15 cellular contexts compared by ENCODE assay signal in the genomic region with DNA sequence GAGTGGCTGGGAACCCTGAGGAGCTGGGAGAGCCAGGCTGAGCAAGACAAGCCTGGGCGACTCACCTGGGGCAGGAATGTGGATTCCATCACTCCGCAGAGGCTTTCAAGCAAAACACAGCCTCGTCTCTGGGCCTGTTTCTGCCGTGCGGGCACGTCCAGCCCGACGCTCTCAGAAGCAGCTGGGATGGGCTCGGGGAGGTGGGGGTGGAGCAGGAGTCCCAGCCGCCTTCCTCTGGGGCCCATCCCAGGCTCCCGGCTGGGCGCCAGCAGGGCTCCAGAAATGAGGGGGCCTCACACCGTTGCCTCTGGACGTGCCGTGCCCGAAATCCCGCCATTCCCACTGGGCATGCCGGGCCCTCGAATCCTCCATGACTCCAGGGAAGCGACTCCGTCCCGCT. TPM values are rescaled to one million over a fixed set of nuclear protein-coding genes. Genes with fewer than 3 reads are reported as not detected.
DNase-seq lines count a peak whose midpoint lies in the region; ATAC-seq, FAIRE-seq and TF ChIP-seq lines count a peak whose summit lies in the region.
"Had no signal": no experiment of that assay in that cellular context is flagged by ENCODE, and none has a peak within 500 bp of the region (broad histone marks: within the 10 kb centered on the region; RNA-seq: fewer than 3 reads in every experiment).

No MANE protein-coding gene starts in this region.

- 23 to 86% methylated on average over 4 to 13 of the region's 22 CpGs for WGBS in thyroid gland, 2 donors
- WGBS in psoas muscle, 3 donors: 49 to 50% (median 49%) methylated on average over 18 to 22 of the region's 22 CpGs

- H3K9me2 ChIP-seq in HCT116 (ENCODE audit: insufficient read depth): no peaks in the 10 kb centered on the region

- CTCF ChIA-PET in HCT116 (lab: Charles Lee) (interaction anchor here (1.2 kb wide), 1 partner anchor 10 kb away, joined by 4 read pairs; no protein-coding TSS in a partner anchor), WTC11 (lab: Charles Lee) (interaction anchor here (1.2 to 7.4 kb wide), 3 partner anchors 12 to 76 kb away, joined by 4 to 89 read pairs (median 5); a partner anchor contains a TSS)

- TF ChIP-seq RAD21 in HCT116 (IDR thresholded peaks at IDR 0.05; ENCODE audit: low read depth): no peak

- peaks cover 0 to 5% of the 10 kb centered on the region in 2 experiments; a peak in 1 of 4 replicates for H3K36me3 ChIP-seq in HCT116 (ENCODE audit: control insufficient read depth in 1 of 2, insufficient read depth in 2 of 2, low read length in 2 of 2)
- H3K36me3 ChIP-seq in keratinocyte (ENCODE audit: control insufficient read depth in 2 of 2, extremely low read depth in 1 of 2, insufficient read depth in 2 of 2, low read length in 2 of 2): peaks cover 5 to 11% of the 10 kb centered on the region in 2 experiments
- H3K36me3 ChIP-seq in thyroid gland: no peaks in the 10 kb centered on the region
- no peaks in the 10 kb centered on the region for H3K36me3 ChIP-seq in psoas muscle (ENCODE audit: insufficient read depth in 1 of 2, low read depth in 1 of 2)

- H3K27ac ChIP-seq in HCT116 (ENCODE audit: low read depth, low read length): peak overlapping the region; percentile 59
- H3K27ac ChIP-seq in keratinocyte (ENCODE audit: control insufficient read depth, insufficient read depth, low read length): peak overlapping the region; percentile 94
- H3K27ac ChIP-seq in thyroid gland: peak overlapping the region; percentile 64 to 83 (median 74)
- no peak overlapping the region for H3K27ac ChIP-seq in psoas muscle

- no peaks in the 10 kb centered on the region for H3K27me3 ChIP-seq in HCT116 (ENCODE audit: insufficient read depth, low read length)
- no peaks in the 10 kb centered on the region for H3K27me3 ChIP-seq in keratinocyte (ENCODE audit: control insufficient read depth, extremely low read depth, insufficient read depth, low read length)
- H3K27me3 ChIP-seq in thyroid gland: no peaks in the 10 kb centered on the region
- H3K27me3 ChIP-seq in psoas muscle (ENCODE audit: insufficient read depth in 3 of 3, low read length in 2 of 3): no peaks in the 10 kb centered on the region
- H3K27me3 ChIP-seq: dorsolateral prefrontal cortex had no signal

- peak; percentile 64 for FAIRE-seq in keratinocyte (lab: Jason Lieb, UNC)
- FAIRE-seq: GM12891 had no signal

- dilution Hi-C loops in keratinocyte (cut with MboI; ENCODE audit: extremely low pct_ligation_motif_present, low sequenced_read_pairs): no loop called here

- H3K36me3 Mint-ChIP-seq in WTC11: peaks cover 10% of the 10 kb centered on the region

- H3K4me2 ChIP-seq in HCT116 (ENCODE audit: low read length): peak overlapping the region; percentile 25
- H3K4me2 ChIP-seq in keratinocyte (ENCODE audit: control insufficient read depth, extremely low read depth, insufficient read depth, low read depth, low read length): peak overlapping the region; percentile 91

- H3K9me1 ChIP-seq in keratinocyte (ENCODE audit: control insufficient read depth, extremely low read depth, insufficient read depth, low read length): peaks cover 5% of the 10 kb centered on the region

- intact Hi-C loops in HCT116 (cut with micrococcal nuclease): no loop called here
- intact Hi-C loops in thyroid gland (cut with DNase I): no loop called here
- intact Hi-C loops in psoas muscle (cut with DNase I): loop anchor here in 1 of 2 donors (5.0 kb wide), 1 partner anchor 36 kb away; no protein-coding TSS in a partner anchor

- TF ChIP-seq CTCF in HCT116 (IDR thresholded peaks at IDR 0.05 in 2 of 3, conservative IDR thresholded peaks at IDR 0.05 in 1 of 3; ENCODE audit: borderline replicate concordance in 1 of 3, insufficient read depth in 1 of 3, low read depth in 2 of 3, low read length in 2 of 3) (no peak), WTC11 (IDR thresholded peaks at IDR 0.05) (no peak), keratinocyte (optimal IDR thresholded peaks at IDR 0.05 in 1 of 3, IDR thresholded peaks at IDR 0.05 in 1 of 3, conservative IDR thresholded peaks at IDR 0.05 in 1 of 3; ENCODE audit: extremely low read depth in 1 of 3, insufficient read depth in 2 of 3, low read length in 3 of 3) (no peak), thyroid gland (IDR thresholded peaks at IDR 0.05) (no peak), psoas muscle (IDR thresholded peaks at IDR 0.05) (no peak)

- H3K79me2 ChIP-seq in HCT116 (ENCODE audit: insufficient read depth, low read length) (no peaks in the 10 kb centered on the region), keratinocyte (ENCODE audit: control insufficient read depth, insufficient read depth, low read length) (no peaks in the 10 kb centered on the region)

- H3K4me3 Mint-ChIP-seq in WTC11: no peak overlapping the region
- H3K4me3 Mint-ChIP-seq: activated CD8-positive, alpha-beta T cell treated with anti-CD3 and anti-CD28 coated beads for 36 hours; activated T-helper 1 cell treated with anti-CD3 and anti-CD28 coated beads, Interleukin-12 subunit alpha, Interleukin-12 subunit beta, Interleukin-2, Interleukin-4 antibody, amounts not matched to agents 30 ng/mL and 10 ng/mL and 1 ng/mL, durations not matched to agents 14 hours and 24 hours and 36 hours; CD4-positive, CD25-positive, alpha-beta regulatory T cell had no signal

- no peak overlapping the region for H2AFZ ChIP-seq in HCT116 (ENCODE audit: low read depth, low read length, poor library complexity, severe bottlenecking)
- peak overlapping the region; percentile 57 for H2AFZ ChIP-seq in keratinocyte (ENCODE audit: control insufficient read depth, low read length)

- RAD21 ChIA-PET in HCT116 (lab: Charles Lee; ENCODE audit: low non-redundant PET in 1 of 2, low total read pairs in 2 of 2, uncharacterized antibody in 2 of 2, unreplicated experiment in 2 of 2): no interaction called here

- no peak overlapping the region for H3K9ac ChIP-seq in HCT116 (ENCODE audit: low read length)
- peak overlapping the region; percentile 85 for H3K9ac ChIP-seq in keratinocyte (ENCODE audit: control insufficient read depth, extremely low read depth, insufficient read depth, low read length)

- H4K20me1 ChIP-seq in HCT116 (ENCODE audit: insufficient read depth): no peaks in the 10 kb centered on the region
- H4K20me1 ChIP-seq in keratinocyte (ENCODE audit: control insufficient read depth, extremely low read depth, insufficient read depth, low read length): no peaks in the 10 kb centered on the region

- no peak overlapping the region for H3K4me3 ChIP-seq in HCT116 (replicated peaks in 1 of 2; ENCODE audit: low read depth in 1 of 2, low read length in 2 of 2)
- H3K4me3 ChIP-seq in keratinocyte (ENCODE audit: control insufficient read depth in 2 of 3, extremely low read depth in 1 of 3, insufficient read depth in 2 of 3, low read depth in 1 of 3, low read length in 3 of 3): peak overlapping the region in 2 of 3 experiments; percentile 37 to 56
- no peak overlapping the region for H3K4me3 ChIP-seq in thyroid gland (replicated peaks in 1 of 3)
- H3K4me3 ChIP-seq in psoas muscle: no peak overlapping the region
- H3K4me3 ChIP-seq: dorsolateral prefrontal cortex had no signal

- ATAC-seq in HCT116 (no peak), WTC11 (peak; percentile 7), psoas muscle (no peak)
- ATAC-seq: activated CD8-positive, alpha-beta T cell treated with anti-CD3 and anti-CD28 coated beads for 36 hours had no signal

- peaks cover 24 to 60% of the 10 kb centered on the region in 2 experiments for H3K4me1 ChIP-seq in HCT116 (ENCODE audit: control insufficient read depth in 1 of 2, insufficient read depth in 2 of 2, low read length in 2 of 2)
- peaks cover 47% of the 10 kb centered on the region for H3K4me1 ChIP-seq in keratinocyte (ENCODE audit: control insufficient read depth, extremely low read depth, insufficient read depth, low read length)
- H3K4me1 ChIP-seq in thyroid gland: peaks cover 37 to 71% of the 10 kb centered on the region in 2 donors
- H3K4me1 ChIP-seq in psoas muscle: peaks cover 21% of the 10 kb centered on the region

- TF ChIP-seq POLR2A in HCT116 (IDR thresholded peaks at IDR 0.05; ENCODE audit: borderline replicate concordance, extremely low read depth, insufficient read depth, insufficient read length) (no peak), thyroid gland (IDR thresholded peaks at IDR 0.05) (no peak)

- H3K27ac Mint-ChIP-seq in WTC11: peak overlapping the region; percentile 57; the same call in 1 of the 2 replicates
- H3K27ac Mint-ChIP-seq: activated CD8-positive, alpha-beta T cell treated with anti-CD3 and anti-CD28 coated beads for 36 hours; activated T-helper 1 cell treated with anti-CD3 and anti-CD28 coated beads, Interleukin-12 subunit alpha, Interleukin-12 subunit beta, Interleukin-2, Interleukin-4 antibody, amounts not matched to agents 30 ng/mL and 10 ng/mL and 1 ng/mL, durations not matched to agents 14 hours and 24 hours and 36 hours; CD4-positive, CD25-positive, alpha-beta regulatory T cell had no signal

- no peak for DNase-seq in HCT116 (ENCODE audit: low read depth, low spot score)
- no peak for DNase-seq in WTC11 (ENCODE audit: low spot score)
- DNase-seq in keratinocyte (ENCODE audit: low read depth, low spot score): peak; percentile 92
- peak; percentile 71 to 81 for DNase-seq in thyroid gland
- DNase-seq in psoas muscle: no peak
- DNase-seq in DMS153 (lab: John Stamatoyannopoulos, UW): no peak
- DNase-seq in cerebellar nuclear complex (lab: John Stamatoyannopoulos, UW): no peak
- DNase-seq: activated CD8-positive, alpha-beta T cell treated with anti-CD3 and anti-CD28 coated beads for 36 hours; CD4-positive, CD25-positive, alpha-beta regulatory T cell; dorsolateral prefrontal cortex; NCI-H1048; stimulated activated CD4-positive, alpha-beta T cell treated with anti-CD3 and anti-CD28 coated beads, Interleukin-12 subunit alpha, Interleukin-12 subunit beta, amount 100 ng/mL, for 4 hours had no signal

- BruUV-seq in HCT116 (replicated peaks; lab: Mats Ljungman, UMichigan): no TSS peak

- peaks cover 26% of the 10 kb centered on the region for H3K4me1 Mint-ChIP-seq in WTC11

- POLR2A ChIA-PET in HCT116 (lab: Charles Lee) (no interaction called here), WTC11 (lab: Charles Lee) (interaction anchor here (0.6 to 4.0 kb wide), 2 partner anchors 12 to 1064 kb away, joined by 5 to 29 read pairs; a partner anchor contains a TSS)

- peaks cover 7% of the 10 kb centered on the region for H3K9me3 Mint-ChIP-seq in WTC11

- H3K9me3 ChIP-seq in HCT116 (ENCODE audit: control insufficient read depth in 1 of 2, insufficient read depth in 1 of 2, low read depth in 1 of 2, low read length in 2 of 2) (no peaks in the 10 kb centered on the region), keratinocyte (ENCODE audit: control insufficient read depth, low read depth, low read length) (no peaks in the 10 kb centered on the region), thyroid gland (no peaks in the 10 kb centered on the region), psoas muscle (no peaks in the 10 kb centered on the region)

- no peaks in the 10 kb centered on the region for H3K27me3 Mint-ChIP-seq in WTC11 (ENCODE audit: low read depth)
- H3K27me3 Mint-ChIP-seq: activated CD8-positive, alpha-beta T cell treated with anti-CD3 and anti-CD28 coated beads for 36 hours; CD4-positive, CD25-positive, alpha-beta regulatory T cell had no signal

RNA-seq across cellular contexts. Expression of a gene that starts 8.7 kb away (rescaled TPM):
- total RNA-seq in HCT116 (2021; ENCODE audit: unreplicated experiment): 2,488 TPM
- polyA plus RNA-seq in HCT116 (2012): 5,598 and 10,032 TPM in 2 replicates
- total RNA-seq in WTC11 (2021): 2,016 to 2,119 TPM (median 2,047 TPM) in 3 replicates
- polyA plus RNA-seq in keratinocyte: 2,971 to 5,490 TPM (median 3,874 TPM) in 3 replicates
- polyA plus RNA-seq in keratinocyte (2011; ENCODE audit: low read depth): 984 TPM
- 1,407 and 2,786 TPM in 2 replicates for polyA plus RNA-seq in keratinocyte (2011; cell fraction: cytosol; rRNA removed)
- 1,324 and 1,818 TPM in 2 replicates for polyA plus RNA-seq in keratinocyte (2011; cell fraction: nucleus; rRNA removed)
- polyA plus RNA-seq in keratinocyte (2012; ENCODE audit: low replicate concordance): 3,853 and 4,653 TPM in 2 replicates
- 724 to 1,431 TPM (median 1,117 TPM) in 3 replicates for polyA minus RNA-seq in keratinocyte
- polyA minus RNA-seq in keratinocyte (2011; cell fraction: cytosol; rRNA and poly(A)+ RNA removed): 1,444 TPM
- 353 and 441 TPM in 2 replicates for polyA minus RNA-seq in keratinocyte (2011; cell fraction: nucleus; rRNA and poly(A)+ RNA removed)
- total RNA-seq in thyroid gland: 1,000 to 10,000 TPM; 1,818 to 3,649 (median 2,349) TPM
- 1,000 to 10,000 TPM in 3 of 4 donors, 100 to 1,000 TPM in 1; 602 to 1,206 (median 1,044) TPM for total RNA-seq in psoas muscle
- 1,000 to 10,000 TPM; 3,473 to 5,162 (median 3,791) TPM for polyA plus RNA-seq in psoas muscle

RNA-seq across cellular contexts. Expression of a gene that starts 11.1 kb away (rescaled TPM):
- total RNA-seq in HCT116 (2021; ENCODE audit: unreplicated experiment) (321 TPM), WTC11 (2021) (298 to 329 TPM (median 323 TPM) in 3 replicates), thyroid gland (100 to 1,000 TPM in 3 of 4 donors, 10 to 100 TPM in 1; 93.9 to 179 (median 117) TPM), psoas muscle (10 to 100 TPM; 27.2 to 74.6 (median 46.5) TPM)
- polyA plus RNA-seq in HCT116 (2012): 190 and 217 TPM in 2 replicates
- polyA plus RNA-seq in keratinocyte (6.9 to 17.9 TPM (median 8.7 TPM) in 3 replicates), psoas muscle (10 to 100 TPM; 14.4 to 40.5 (median 23.3) TPM)
- 51.0 TPM for polyA plus RNA-seq in keratinocyte (2011; ENCODE audit: low read depth)
- 1.6 and 8.1 TPM in 2 replicates for polyA plus RNA-seq in keratinocyte (2011; cell fraction: cytosol; rRNA removed)
- 101 and 177 TPM in 2 replicates for polyA plus RNA-seq in keratinocyte (2011; cell fraction: nucleus; rRNA removed)
- polyA plus RNA-seq in keratinocyte (2012; ENCODE audit: low replicate concordance): 54.5 and 61.7 TPM in 2 replicates
- polyA minus RNA-seq in keratinocyte: 24.2 to 50.5 TPM (median 24.6 TPM) in 3 replicates
- 43.2 TPM for polyA minus RNA-seq in keratinocyte (2011; cell fraction: cytosol; rRNA and poly(A)+ RNA removed)
- 183 and 196 TPM in 2 replicates for polyA minus RNA-seq in keratinocyte (2011; cell fraction: nucleus; rRNA and poly(A)+ RNA removed)

RNA-seq across cellular contexts. Expression of a gene that starts 28.9 kb away (rescaled TPM):
- total RNA-seq in HCT116 (2021; ENCODE audit: unreplicated experiment) (8.9 TPM), WTC11 (2021) (7.5 to 10.6 TPM (median 9.2 TPM) in 3 replicates), thyroid gland (1 to 10 TPM; 5.8 to 8.5 (median 7.7) TPM), psoas muscle (1 to 10 TPM; 3.0 to 4.2 (median 3.9) TPM)
- 8.1 and 9.5 TPM in 2 replicates for polyA plus RNA-seq in HCT116 (2012)
- polyA plus RNA-seq in keratinocyte (1.9 to 4.6 TPM (median 2.2 TPM) in 3 replicates), psoas muscle (1 to 10 TPM; 2.4 to 4.3 (median 3.5) TPM)
- 2.3 TPM for polyA plus RNA-seq in keratinocyte (2011; ENCODE audit: low read depth)
- 2.5 and 3.3 TPM in 2 replicates for polyA plus RNA-seq in keratinocyte (2011; cell fraction: cytosol; rRNA removed)
- polyA plus RNA-seq in keratinocyte (2011; cell fraction: nucleus; rRNA removed): 3.8 and 4.1 TPM in 2 replicates
- 2.5 and 4.4 TPM in 2 replicates for polyA plus RNA-seq in keratinocyte (2012; ENCODE audit: low replicate concordance)
- 3.0 to 5.1 TPM (median 3.0 TPM) in 3 replicates for polyA minus RNA-seq in keratinocyte
- 3.1 TPM for polyA minus RNA-seq in keratinocyte (2011; cell fraction: cytosol; rRNA and poly(A)+ RNA removed)
- polyA minus RNA-seq in keratinocyte (2011; cell fraction: nucleus; rRNA and poly(A)+ RNA removed): 2.1 and 2.3 TPM in 2 replicates

RNA-seq across cellular contexts. Expression of a gene that starts 49.1 kb away (rescaled TPM):
- total RNA-seq in HCT116 (2021; ENCODE audit: unreplicated experiment) (0.59 TPM), WTC11 (2021) (0.99 to 1.5 TPM (median 1.4 TPM) in 3 replicates), thyroid gland (1 to 10 TPM; 1.1 to 6.0 (median 4.6) TPM), psoas muscle (not detected)
- 0.54 and 0.65 TPM in 2 replicates for polyA plus RNA-seq in HCT116 (2012)
- polyA plus RNA-seq in keratinocyte (0.05 to 0.26 TPM (median 0.13 TPM) in 3 replicates), psoas muscle (under 1 TPM in 2 of 3 donors, not detected in 1; 0.03 to 0.08 TPM)
- polyA plus RNA-seq in keratinocyte (2011; ENCODE audit: low read depth): 0.27 TPM
- 0.02 and 0.06 TPM in 2 replicates for polyA plus RNA-seq in keratinocyte (2011; cell fraction: cytosol; rRNA removed)
- 0.08 and 0.28 TPM in 2 replicates for polyA plus RNA-seq in keratinocyte (2011; cell fraction: nucleus; rRNA removed)
- polyA plus RNA-seq in keratinocyte (2012; ENCODE audit: low replicate concordance): 0.07 and 0.23 TPM in 2 replicates
- polyA minus RNA-seq in keratinocyte: not detected in 3 replicates
- polyA minus RNA-seq in keratinocyte (2011; cell fraction: cytosol; rRNA and poly(A)+ RNA removed): not detected
- polyA minus RNA-seq in keratinocyte (2011; cell fraction: nucleus; rRNA and poly(A)+ RNA removed): 0.21 TPM in 1 of 2 replicates, not detected in the other
- total RNA-seq: activated CD8-positive, alpha-beta T cell treated with anti-CD3 and anti-CD28 coated beads for 36 hours; activated T-helper 1 cell treated with anti-CD3 and anti-CD28 coated beads, Interleukin-12 subunit alpha, Interleukin-12 subunit beta, Interleukin-2, Interleukin-4 antibody, amounts not matched to agents 30 ng/mL and 10 ng/mL and 1 ng/mL, durations not matched to agents 14 hours and 24 hours and 36 hours; CD4-positive, CD25-positive, alpha-beta regulatory T cell; osteoblast had no signal
- polyA plus RNA-seq: CD4-positive, CD25-positive, alpha-beta regulatory T cell had no signal

Comparison
In these comparisons a context has a peak if more than half of its experiments do, and no peak if none do; other contexts are left out.
1. DNase-seq: peak in keratinocyte (single experiment) and thyroid gland (2 of 2); none in HCT116 (single experiment), WTC11 (single experiment), psoas muscle (0 of 2), DMS153 (single experiment) and cerebellar nuclear complex (0 of 2).
2. H3K4me3 ChIP-seq: peak in keratinocyte (2 of 3); none in HCT116 (0 of 2), thyroid gland (0 of 3) and psoas muscle (single experiment).